In the genomic region with DNA sequence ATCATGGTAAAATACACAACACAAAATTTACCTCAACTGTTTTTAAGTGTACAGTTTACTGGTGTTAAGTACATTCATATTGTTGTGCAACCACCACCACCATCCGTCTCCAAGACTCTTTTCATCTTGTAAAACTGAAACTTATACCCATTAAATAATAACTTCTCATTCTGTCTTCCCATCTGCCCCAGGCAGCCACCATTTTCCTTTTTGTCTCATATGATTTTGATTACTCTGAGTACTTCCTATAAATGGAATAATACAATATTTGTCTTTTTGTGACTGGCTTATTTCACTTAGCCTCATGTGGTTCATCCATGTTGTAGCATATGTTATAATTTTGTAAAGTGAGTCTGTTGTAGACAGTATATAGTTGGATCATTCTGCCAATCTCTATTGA, we compare ENCODE assay signal across 31 cellular contexts.
DNase-seq lines count a peak whose midpoint lies in the region; ATAC-seq and TF ChIP-seq lines count a peak whose summit lies in the region.
"Had no signal": no experiment of that assay in that cellular context is flagged by ENCODE, and none has a peak within 500 bp of the region (broad histone marks: within the 10 kb centered on the region; RNA-seq: fewer than 3 reads in every experiment).

No MANE protein-coding gene starts in this region.

- H3K18ac ChIP-seq in IMR-90 (ENCODE audit: low read depth, low read length), result no peak overlapping the region

- intact Hi-C loops in IMR-90 (cut with micrococcal nuclease) (no loop called here), colonic mucosa (cut with DNase I) (no loop called here)

- no peak overlapping the region for H3K4me2 ChIP-seq in IMR-90 (ENCODE audit: low read depth, low read length)
- H3K4me2 ChIP-seq: A549; BLaER1; BLaER1 treated with 17β-estradiol and CSF1 and Interleukin-3, amounts not matched to agents 10 nM and 100 nM had no signal

- CTCF ChIA-PET in IMR-90 (lab: Yijun Ruan, JAX), result no interaction called here

- H3K56ac ChIP-seq in IMR-90 (ENCODE audit: extremely low read depth, insufficient read depth, low read length), result no peak overlapping the region

- H3K4me3 ChIP-seq in IMR-90 (ENCODE audit: insufficient read depth, low read depth, low read length) (no peak overlapping the region), H7 (ENCODE audit: insufficient read depth, low read depth, low read length) (no peak overlapping the region), colonic mucosa (no peak overlapping the region)
- H3K4me3 ChIP-seq: A549; BLaER1; BLaER1 treated with 17β-estradiol and CSF1 and Interleukin-3, amounts not matched to agents 10 nM and 100 nM had no signal

- H3K27me3 ChIP-seq in IMR-90 (ENCODE audit: control insufficient read depth, insufficient read depth, low read length), result no peaks in the 10 kb centered on the region
- no peaks in the 10 kb centered on the region for H3K27me3 ChIP-seq in H7 (ENCODE audit: control insufficient read depth, insufficient read depth, low read length)
- H3K27me3 ChIP-seq in colonic mucosa, result no peaks in the 10 kb centered on the region
- H3K27me3 ChIP-seq: BE2C; BLaER1; BLaER1 treated with 17β-estradiol and CSF1 and Interleukin-3, amounts not matched to agents 10 nM and 100 nM had no signal

- H2BK20ac ChIP-seq in IMR-90 (ENCODE audit: low read depth, low read length), result no peak overlapping the region

- no peak overlapping the region for H2AK9ac ChIP-seq in IMR-90 (replicated peaks; ENCODE audit: low read depth, low read length, poor library complexity)

- H3K9ac ChIP-seq in IMR-90 (ENCODE audit: low read depth, low read length) (no peak overlapping the region), colonic mucosa (ENCODE audit: low read depth in 2 of 2, low read length in 2 of 2) (no peak overlapping the region)
- H3K9ac ChIP-seq: BLaER1; BLaER1 treated with 17β-estradiol and CSF1 and Interleukin-3, amounts not matched to agents 10 nM and 100 nM had no signal

- H3K27ac ChIP-seq in IMR-90 (ENCODE audit: insufficient read depth, low read length), result no peak overlapping the region
- H3K27ac ChIP-seq in colonic mucosa, result no peak overlapping the region
- H3K27ac ChIP-seq: 22Rv1; A549; BLaER1; BLaER1 treated with 17β-estradiol and CSF1 and Interleukin-3, amounts not matched to agents 10 nM and 100 nM; C4-2B had no signal

- in situ Hi-C loops in IMR-90 (cut with MboI; ENCODE audit: low sequenced_read_pairs) (no loop called here), SK-MEL-5 (cut with HindIII; ENCODE audit: low pct_unique_long_range_greater_than_20kb, low sequenced_read_pairs) (no loop called here)

- H3K23ac ChIP-seq in IMR-90 (ENCODE audit: low read depth, low read length), result no peak overlapping the region

- H3K36me3 ChIP-seq in IMR-90 (ENCODE audit: control insufficient read depth, insufficient read depth, low read length) (no peaks in the 10 kb centered on the region), H7 (replicated peaks; ENCODE audit: control insufficient read depth, insufficient read depth, low read length) (no peaks in the 10 kb centered on the region), colonic mucosa (no peaks in the 10 kb centered on the region)
- H3K36me3 ChIP-seq: BE2C; BLaER1; BLaER1 treated with 17β-estradiol and CSF1 and Interleukin-3, amounts not matched to agents 10 nM and 100 nM had no signal

- BruUV-seq in IMR-90 (replicated peaks; lab: Mats Ljungman, UMichigan), result no TSS peak

- WGBS in IMR-90 (ENCODE audit: extremely low coverage in 2 of 2, insufficient read length in 1 of 2), 2 experiments, result no CpG with 5 or more reads among the region's 1 CpG

- no peak overlapping the region for H3K14ac ChIP-seq in IMR-90 (replicated peaks; ENCODE audit: low read depth, low read length)

- H3K9me1 ChIP-seq in IMR-90 (ENCODE audit: insufficient read depth, low read length), result 0 out of 2 replicates have a peak, but pooled peaks cover 3% of the 10 kb centered on the region

- dilution Hi-C loops in IMR-90 (cut with HindIII; ENCODE audit: low sequenced_read_pairs, unreplicated experiment), result no loop called here

- H3K9me3 ChIP-seq in IMR-90 (ENCODE audit: control insufficient read depth, insufficient read depth, low read length) (no peaks in the 10 kb centered on the region), colonic mucosa (no peaks in the 10 kb centered on the region)
- H3K9me3 ChIP-seq: A549; BE2C; BLaER1; BLaER1 treated with 17β-estradiol and CSF1 and Interleukin-3, amounts not matched to agents 10 nM and 100 nM; Caco-2 had no signal

- H3K4ac ChIP-seq in IMR-90 (ENCODE audit: low read depth, low read length), result no peak overlapping the region

- H2AK5ac ChIP-seq in IMR-90 (ENCODE audit: low read depth, low read length), result no peak overlapping the region

- no peak overlapping the region for H4K5ac ChIP-seq in IMR-90 (ENCODE audit: low read depth, low read length)

- ATAC-seq in IMR-90 (ENCODE audit: low read depth), result no peak
- ATAC-seq: A549; CD8-positive, alpha-beta T cell had no signal

- POLR2A ChIA-PET in IMR-90 (lab: Charles Lee; ENCODE audit: unreplicated experiment), result no interaction called here

- H4K20me1 ChIP-seq in IMR-90 (ENCODE audit: insufficient read depth, low read length), result no peaks in the 10 kb centered on the region
- H4K20me1 ChIP-seq: BLaER1; BLaER1 treated with 17β-estradiol and CSF1 and Interleukin-3, amounts not matched to agents 10 nM and 100 nM had no signal

- no peak overlapping the region for H4K91ac ChIP-seq in IMR-90 (ENCODE audit: insufficient read depth, low read depth, low read length)

- H2AFZ ChIP-seq in IMR-90 (replicated peaks; ENCODE audit: low read length, poor library complexity), result no peak overlapping the region

- no peak for TF ChIP-seq RAD21 in IMR-90 (IDR thresholded peaks at IDR 0.05; ENCODE audit: low read length)

- no peak for TF ChIP-seq POLR2A in IMR-90 (IDR thresholded peaks at IDR 0.05; ENCODE audit: low read depth, low read length)

- TF ChIP-seq CTCF in IMR-90 (conservative IDR thresholded peaks at IDR 0.05; ENCODE audit: low read depth, low read length), result no peak
- TF ChIP-seq CTCF in colonic mucosa (IDR thresholded peaks at IDR 0.05), result no peak

- H2BK15ac ChIP-seq in IMR-90 (ENCODE audit: low read depth, low read length), result no peak overlapping the region

- no peak overlapping the region for H4K8ac ChIP-seq in IMR-90 (ENCODE audit: low read depth in 2 of 2, low read length in 2 of 2)

- H3K4me1 ChIP-seq in IMR-90 (ENCODE audit: control insufficient read depth, insufficient read depth, low read length) (no peaks in the 10 kb centered on the region), colonic mucosa (no peaks in the 10 kb centered on the region)
- H3K4me1 ChIP-seq: A549; BE2C; BLaER1; BLaER1 treated with 17β-estradiol and CSF1 and Interleukin-3, amounts not matched to agents 10 nM and 100 nM; Caco-2 had no signal

- DNase-seq in IMR-90 (no peak), SK-MEL-5 (ENCODE audit: low read depth, low spot score) (peak; percentile 59), foreskin melanocyte (peak; percentile 59), cortex of kidney (lab: John Stamatoyannopoulos, UW) (no peak), H7 (no peak), colonic mucosa (no peak)
- DNase-seq: 8988T; ACHN; AML-193; BE2C; C1 segment of cervical spinal cord; Caco-2; Calu3; CD4-positive, alpha-beta memory T cell; CD4-positive, alpha-beta T cell; CD4-positive, CD25-positive, alpha-beta regulatory T cell; CD8-positive, alpha-beta memory T cell; CD8-positive, alpha-beta T cell; COR-L47; DMS 273 treated with DMSO at 0.1 percent for 48 hours; DMS153; DMS53; DMS79; DMS79 treated with DMSO at 0.1 percent for 48 hours; DND-41; EL had no signal

- H3K79me1 ChIP-seq in IMR-90 (ENCODE audit: low read depth in 1 of 2, low read length in 2 of 2), result no peaks in the 10 kb centered on the region

- no peak overlapping the region for H2BK5ac ChIP-seq in IMR-90 (ENCODE audit: low read depth, low read length, poor library complexity, severe bottlenecking)

- H2BK120ac ChIP-seq in IMR-90 (ENCODE audit: low read depth, low read length), result no peak overlapping the region

TF ChIP-seq in IMR-90, 13 proteins besides CTCF, POLR2A, EP300 and RAD21:
- TF ChIP-seq MAZ (IDR thresholded peaks at IDR 0.05; ENCODE audit: borderline replicate concordance, low read depth, low read length), result no peak
- TF ChIP-seq FOS (IDR thresholded peaks at IDR 0.05; ENCODE audit: low read depth, low read length), result no peak
- 0 out of 2 replicates have a peak, but pooled peaks have one; percentile 4 for TF ChIP-seq CEBPB (IDR thresholded peaks at IDR 0.05; ENCODE audit: low read depth, low read length)

Comparison
In these comparisons a context has a peak if more than half of its experiments do, and no peak if none do; other contexts are left out.
1. DNase-seq: peak in SK-MEL-5 (single experiment) and foreskin melanocyte (single experiment); none in IMR-90 (single experiment), cortex of kidney (single experiment), H7 (single experiment) and colonic mucosa (single experiment).